In genomic region chr12:114684098-114684869, GRCh38 we compare ENCODE assay signal across 1 cellular context.
A peak's percentile ranks its signal among the peaks of the same experiment; 100 is the strongest.
TF ChIP-seq lines count a peak whose summit lies in the region.

Gene TBX3, minus strand, starts transcription at chr12:114684175. Its CDS starts 975 bp downstream, at chr12:114683200.

TF ChIP-seq in HepG2, 621 proteins besides CTCF, POLR2A, EP300 and RAD21 (continued from another document and continues in another):
- 0 out of 2 replicates have a peak, but pooled peaks have one; percentile 6 for TF ChIP-seq ZBTB10 (CRISPR knock-in tag; IDR thresholded peaks at IDR 0.05; ENCODE audit: borderline replicate concordance)
- no peak for TF ChIP-seq PHF20 (CRISPR knock-in tag; IDR thresholded peaks at IDR 0.05)
- TF ChIP-seq RARG (CRISPR knock-in tag; IDR thresholded peaks at IDR 0.05; ENCODE audit: low read depth), result no peak
- peak; percentile 100 for TF ChIP-seq TBX2 (CRISPR knock-in tag; IDR thresholded peaks at IDR 0.05; ENCODE audit: borderline replicate concordance)
- TF ChIP-seq CSRNP2 (CRISPR knock-in tag; conservative IDR thresholded peaks at IDR 0.05; ENCODE audit: low read depth), result 0 out of 2 replicates have a peak, but pooled peaks have one; percentile 64
- peak; percentile 91; the same call in 1 of the 2 replicates for TF ChIP-seq ZNF34 (CRISPR knock-in tag; IDR thresholded peaks at IDR 0.05; ENCODE audit: borderline replicate concordance)
- TF ChIP-seq PBX2 (CRISPR knock-in tag; IDR thresholded peaks at IDR 0.05), result no peak
- TF ChIP-seq EED (CRISPR knock-in tag; IDR thresholded peaks at IDR 0.05), result peak; percentile 28
- peak; percentile 53; the same call in 1 of the 2 replicates for TF ChIP-seq KAT8 (CRISPR knock-in tag; IDR thresholded peaks at IDR 0.05)
- peak; percentile 54 for TF ChIP-seq HNF4A (CRISPR knock-in tag; IDR thresholded peaks at IDR 0.05)
- peak; percentile 34; the same call in 1 of the 2 replicates for TF ChIP-seq AHDC1 (CRISPR knock-in tag; IDR thresholded peaks at IDR 0.05; ENCODE audit: borderline replicate concordance)
- TF ChIP-seq RNF219 (CRISPR knock-in tag; IDR thresholded peaks at IDR 0.05), result 0 out of 2 replicates have a peak, but pooled peaks have one; percentile 56
- 0 out of 2 replicates have a peak, but pooled peaks have one; percentile 16 for TF ChIP-seq TP53 (CRISPR knock-in tag; conservative IDR thresholded peaks at IDR 0.05)
- no peak for TF ChIP-seq MTF1 (CRISPR knock-in tag; IDR thresholded peaks at IDR 0.05)
- 0 out of 2 replicates have a peak, but pooled peaks have one; percentile 39 for TF ChIP-seq ZNF773 (CRISPR knock-in tag; IDR thresholded peaks at IDR 0.05; ENCODE audit: borderline replicate concordance)
- TF ChIP-seq PRDM4 (CRISPR knock-in tag; IDR thresholded peaks at IDR 0.05; ENCODE audit: borderline replicate concordance), result no peak; the same call in 1 of the 2 replicates
- peak; percentile 49 for TF ChIP-seq THAP11 (CRISPR knock-in tag; IDR thresholded peaks at IDR 0.05)
- no peak for TF ChIP-seq PRDM15 (CRISPR knock-in tag; IDR thresholded peaks at IDR 0.05)
- TF ChIP-seq SALL2 (CRISPR knock-in tag; IDR thresholded peaks at IDR 0.05), result peak; percentile 47; the same call in 1 of the 2 replicates
- TF ChIP-seq ZNF841 (CRISPR knock-in tag; IDR thresholded peaks at IDR 0.05; ENCODE audit: borderline replicate concordance), result no peak
- no peak for TF ChIP-seq ZNF260 (CRISPR knock-in tag; IDR thresholded peaks at IDR 0.05; ENCODE audit: borderline replicate concordance, low read depth)
- 0 out of 2 replicates have a peak, but pooled peaks have one; percentile 27 for TF ChIP-seq HNF4G (IDR thresholded peaks at IDR 0.05; ENCODE audit: borderline replicate concordance, low read depth, low read length)
- TF ChIP-seq HNF4G (CRISPR knock-in tag; IDR thresholded peaks at IDR 0.05; ENCODE audit: borderline replicate concordance, low read depth), result no peak; the same call in 1 of the 2 replicates
- TF ChIP-seq ZXDC (CRISPR knock-in tag; IDR thresholded peaks at IDR 0.05), result no peak
